17 cellular contexts compared by ENCODE assay signal in genomic region chr21:32702702-32703101, GRCh38. TPM values are rescaled to one million over a fixed set of nuclear protein-coding genes. Genes with fewer than 3 reads are reported as not detected.
A peak's percentile ranks its signal among the peaks of the same experiment; 100 is the strongest.
DNase-seq lines count a peak whose midpoint lies in the region; ATAC-seq and TF ChIP-seq lines count a peak whose summit lies in the region.
"Had no signal": no experiment of that assay in that cellular context is flagged by ENCODE, and none has a peak within 500 bp of the region (broad histone marks: within the 10 kb centered on the region; RNA-seq: fewer than 3 reads in every experiment).

No MANE protein-coding gene starts in this region.

- no peak overlapping the region for H3K4me3 ChIP-seq in vagina
- H3K4me3 ChIP-seq: gastroesophageal sphincter, left ventricle myocardium inferior had no signal

- H3K36me3 Mint-ChIP-seq in activated naive CD4-positive, alpha-beta T cell treated with anti-CD3 and anti-CD28 coated beads, Interleukin-2, amount 50 U/mL, for 24 hours = peaks cover 4% of the 10 kb centered on the region
- H3K36me3 Mint-ChIP-seq in activated naive CD4-positive, alpha-beta T cell treated with anti-CD3 and anti-CD28 coated beads, Interleukin-2, amount 10 ng/mL, durations not matched to agents 7 days and 5 days = peaks cover 17% of the 10 kb centered on the region
- peaks cover 16% of the 10 kb centered on the region for H3K36me3 Mint-ChIP-seq in stimulated activated effector memory CD8-positive, alpha-beta T cell treated with anti-CD3 and anti-CD28 coated beads, Interleukin-12 subunit alpha, Interleukin-12 subunit beta, amount 100 ng/mL, for 72 hours

- peaks cover 28% of the 10 kb centered on the region for H3K4me1 Mint-ChIP-seq in activated naive CD4-positive, alpha-beta T cell treated with anti-CD3 and anti-CD28 coated beads, Interleukin-2, amount 50 U/mL, for 24 hours
- peaks cover 5% of the 10 kb centered on the region for H3K4me1 Mint-ChIP-seq in activated naive CD4-positive, alpha-beta T cell treated with anti-CD3 and anti-CD28 coated beads, Interleukin-2, amount 10 ng/mL, durations not matched to agents 7 days and 5 days
- H3K4me1 Mint-ChIP-seq in stimulated activated effector memory CD8-positive, alpha-beta T cell treated with anti-CD3 and anti-CD28 coated beads, Interleukin-12 subunit alpha, Interleukin-12 subunit beta, amount 100 ng/mL, for 72 hours = peaks cover 27% of the 10 kb centered on the region

- no peaks in the 10 kb centered on the region for H3K9me3 Mint-ChIP-seq in activated naive CD4-positive, alpha-beta T cell treated with anti-CD3 and anti-CD28 coated beads, Interleukin-2, amount 50 U/mL, for 24 hours
- H3K9me3 Mint-ChIP-seq in activated naive CD4-positive, alpha-beta T cell treated with anti-CD3 and anti-CD28 coated beads, Interleukin-2, amount 10 ng/mL, durations not matched to agents 7 days and 5 days = no peaks in the 10 kb centered on the region
- H3K9me3 Mint-ChIP-seq in stimulated activated effector memory CD8-positive, alpha-beta T cell treated with anti-CD3 and anti-CD28 coated beads, Interleukin-12 subunit alpha, Interleukin-12 subunit beta, amount 100 ng/mL, for 72 hours = no peaks in the 10 kb centered on the region

- no peak for TF ChIP-seq POLR2A in vagina (IDR thresholded peaks at IDR 0.05)

- ATAC-seq in stimulated activated effector memory CD8-positive, alpha-beta T cell treated with anti-CD3 and anti-CD28 coated beads, Interleukin-12 subunit alpha, Interleukin-12 subunit beta, amount 100 ng/mL, for 72 hours = peak; percentile 51
- ATAC-seq: gastroesophageal sphincter had no signal

- peaks cover 7% of the 10 kb centered on the region for H3K4me1 ChIP-seq in vagina
- H3K4me1 ChIP-seq: gastroesophageal sphincter had no signal

- CTCF ChIA-PET in activated naive CD4-positive, alpha-beta T cell treated with anti-CD3 and anti-CD28 coated beads, Interleukin-2, amount 10 ng/mL, durations not matched to agents 7 days and 5 days (lab: Charles Lee) = no interaction called here

- H3K27me3 Mint-ChIP-seq in activated naive CD4-positive, alpha-beta T cell treated with anti-CD3 and anti-CD28 coated beads, Interleukin-2, amount 50 U/mL, for 24 hours = no peaks in the 10 kb centered on the region
- no peaks in the 10 kb centered on the region for H3K27me3 Mint-ChIP-seq in activated naive CD4-positive, alpha-beta T cell treated with anti-CD3 and anti-CD28 coated beads, Interleukin-2, amount 10 ng/mL, durations not matched to agents 7 days and 5 days
- H3K27me3 Mint-ChIP-seq: progenitor cell of endocrine pancreas had no signal

- H3K27ac ChIP-seq in epithelial cell of prostate = peak overlapping the region; percentile 56
- H3K27ac ChIP-seq in vagina = no peak overlapping the region
- H3K27ac ChIP-seq: gastroesophageal sphincter, left ventricle myocardium inferior had no signal

- DNase-seq in activated naive CD4-positive, alpha-beta T cell treated with anti-CD3 and anti-CD28 coated beads, Interleukin-2, amount 10 ng/mL, durations not matched to agents 7 days and 5 days = no peak
- peak; percentile 95 for DNase-seq in NCI-H226
- no peak for DNase-seq in epithelial cell of prostate (ENCODE audit: low read depth, low spot score)
- no peak for DNase-seq in stimulated activated effector memory CD8-positive, alpha-beta T cell treated with anti-CD3 and anti-CD28 coated beads, Interleukin-12 subunit alpha, Interleukin-12 subunit beta, amount 100 ng/mL, for 72 hours (ENCODE audit: low spot score in 2 of 2)
- DNase-seq in vagina (ENCODE audit: extremely low spot score in 2 of 2) = no peak
- no peak for DNase-seq in dedifferentiated amniotic fluid mesenchymal stem cell (ENCODE audit: extremely low spot score)
- no peak for DNase-seq in GM10266 (ENCODE audit: extremely low spot score)
- DNase-seq: activated T-cell treated with anti-CD3 and anti-CD28 coated beads, Interleukin-2, amount 50 U/mL, for 48 hours; C1 segment of cervical spinal cord; caudate nucleus; left ventricle myocardium inferior; NCI-H1694; OCI-M1; substantia nigra had no signal

- no peak overlapping the region for H3K4me3 Mint-ChIP-seq in activated naive CD4-positive, alpha-beta T cell treated with anti-CD3 and anti-CD28 coated beads, Interleukin-2, amount 50 U/mL, for 24 hours
- no peak overlapping the region for H3K4me3 Mint-ChIP-seq in activated naive CD4-positive, alpha-beta T cell treated with anti-CD3 and anti-CD28 coated beads, Interleukin-2, amount 10 ng/mL, durations not matched to agents 7 days and 5 days
- no peak overlapping the region for H3K4me3 Mint-ChIP-seq in stimulated activated effector memory CD8-positive, alpha-beta T cell treated with anti-CD3 and anti-CD28 coated beads, Interleukin-12 subunit alpha, Interleukin-12 subunit beta, amount 100 ng/mL, for 72 hours

- TF ChIP-seq CTCF in vagina (IDR thresholded peaks at IDR 0.05) (no peak), GM10266 (IDR thresholded peaks at IDR 0.05; ENCODE audit: control insufficient read depth, insufficient read depth, low read depth, missing control alignments) (no peak)

- peak overlapping the region; percentile 5 for H3K27ac Mint-ChIP-seq in activated naive CD4-positive, alpha-beta T cell treated with anti-CD3 and anti-CD28 coated beads, Interleukin-2, amount 50 U/mL, for 24 hours
- no peak overlapping the region for H3K27ac Mint-ChIP-seq in activated naive CD4-positive, alpha-beta T cell treated with anti-CD3 and anti-CD28 coated beads, Interleukin-2, amount 10 ng/mL, durations not matched to agents 7 days and 5 days
- H3K27ac Mint-ChIP-seq in stimulated activated effector memory CD8-positive, alpha-beta T cell treated with anti-CD3 and anti-CD28 coated beads, Interleukin-12 subunit alpha, Interleukin-12 subunit beta, amount 100 ng/mL, for 72 hours = no peak overlapping the region
- H3K27ac Mint-ChIP-seq: progenitor cell of endocrine pancreas had no signal

- H3K9me3 ChIP-seq in vagina = no peaks in the 10 kb centered on the region
- H3K9me3 ChIP-seq: gastroesophageal sphincter, left ventricle myocardium inferior had no signal

- no peaks in the 10 kb centered on the region for H3K27me3 ChIP-seq in vagina
- H3K27me3 ChIP-seq: gastroesophageal sphincter had no signal

- intact Hi-C loops in vagina (cut with DNase I) = no loop called here

- peaks cover 0 to 4% of the 10 kb centered on the region in 2 donors for H3K36me3 ChIP-seq in vagina

RNA-seq across cellular contexts. Expression of gene SYNJ1, which starts 25.1 kb away (rescaled TPM):
- 22.8 TPM for total RNA-seq in vagina
